19 cellular contexts compared by ENCODE assay signal in genomic region chr2:8214221-8214620, GRCh38.
"Had no signal": no experiment of that assay in that cellular context is flagged by ENCODE, and none has a peak within 500 bp of the region (broad histone marks: within the 10 kb centered on the region; RNA-seq: fewer than 3 reads in every experiment).

No MANE protein-coding gene starts in this region.

- DNase-seq: activated CD4-positive, alpha-beta T cell treated with anti-CD3 and anti-CD28 coated beads, Interleukin-2, amount 10 ng/mL, durations not matched to agents 7 days and 5 days; activated CD8-positive, alpha-beta memory T cell treated with anti-CD3 and anti-CD28 coated beads for 24 hours; activated gamma-delta T cell; activated T-cell treated with anti-CD3 and anti-CD28 coated beads, Interleukin-2, amount 50 U/mL, for 72 hours; adrenal gland; effector memory CD8-positive, alpha-beta T cell; heart left ventricle; left ventricle myocardium inferior; naive B cell; ovary; sigmoid colon; spleen; stimulated activated CD8-positive, alpha-beta memory T cell treated with anti-CD3 and anti-CD28 coated beads, Interleukin-4, amount 100 ng/mL, for 48 hours; stimulated activated naive CD4-positive, alpha-beta T cell; T-helper 1 cell; T-helper 9 cell; thyroid gland had no signal

- H3K4me3 Mint-ChIP-seq: activated CD4-positive, alpha-beta T cell treated with anti-CD3 and anti-CD28 coated beads, Interleukin-2, amount 10 ng/mL, durations not matched to agents 7 days and 5 days; activated naive CD4-positive, alpha-beta T cell treated with anti-CD3 and anti-CD28 coated beads, Interleukin-2, amount 50 U/mL, for 24 hours; activated T-cell treated with anti-CD3 and anti-CD28 coated beads, Interleukin-2, amount 50 U/mL, for 72 hours; effector memory CD8-positive, alpha-beta T cell; naive B cell had no signal

- H3K4me3 ChIP-seq: adrenal gland, gastroesophageal sphincter, heart left ventricle, left ventricle myocardium inferior, ovary, sigmoid colon, spleen, thyroid gland had no signal

- H3K27ac ChIP-seq: adrenal gland, gastroesophageal sphincter, heart left ventricle, left ventricle myocardium inferior, ovary, sigmoid colon, spleen, thyroid gland had no signal

- H3K4me1 Mint-ChIP-seq: activated naive CD4-positive, alpha-beta T cell treated with anti-CD3 and anti-CD28 coated beads, Interleukin-2, amount 50 U/mL, for 24 hours; naive B cell had no signal

- H3K27ac Mint-ChIP-seq: activated CD4-positive, alpha-beta T cell treated with anti-CD3 and anti-CD28 coated beads, Interleukin-2, amount 10 ng/mL, durations not matched to agents 7 days and 5 days; activated naive CD4-positive, alpha-beta T cell treated with anti-CD3 and anti-CD28 coated beads, Interleukin-2, amount 50 U/mL, for 24 hours; activated T-cell treated with anti-CD3 and anti-CD28 coated beads, Interleukin-2, amount 50 U/mL, for 72 hours; effector memory CD8-positive, alpha-beta T cell; naive B cell had no signal

- H3K36me3 Mint-ChIP-seq: activated naive CD4-positive, alpha-beta T cell treated with anti-CD3 and anti-CD28 coated beads, Interleukin-2, amount 50 U/mL, for 24 hours; naive B cell had no signal

- H3K27me3 ChIP-seq: adrenal gland, gastroesophageal sphincter, heart left ventricle, ovary, sigmoid colon, spleen, thyroid gland had no signal

- H3K27me3 Mint-ChIP-seq: activated naive CD4-positive, alpha-beta T cell treated with anti-CD3 and anti-CD28 coated beads, Interleukin-2, amount 50 U/mL, for 24 hours; effector memory CD8-positive, alpha-beta T cell had no signal

- H3K9me3 ChIP-seq: ovary, thyroid gland had no signal

- H3K9me3 Mint-ChIP-seq: activated naive CD4-positive, alpha-beta T cell treated with anti-CD3 and anti-CD28 coated beads, Interleukin-2, amount 50 U/mL, for 24 hours; effector memory CD8-positive, alpha-beta T cell had no signal

- H3K36me3 ChIP-seq: adrenal gland, gastroesophageal sphincter, heart left ventricle, left ventricle myocardium inferior, ovary, sigmoid colon, spleen, thyroid gland had no signal
